1 cellular context compared by ENCODE assay signal in the genomic region with DNA sequence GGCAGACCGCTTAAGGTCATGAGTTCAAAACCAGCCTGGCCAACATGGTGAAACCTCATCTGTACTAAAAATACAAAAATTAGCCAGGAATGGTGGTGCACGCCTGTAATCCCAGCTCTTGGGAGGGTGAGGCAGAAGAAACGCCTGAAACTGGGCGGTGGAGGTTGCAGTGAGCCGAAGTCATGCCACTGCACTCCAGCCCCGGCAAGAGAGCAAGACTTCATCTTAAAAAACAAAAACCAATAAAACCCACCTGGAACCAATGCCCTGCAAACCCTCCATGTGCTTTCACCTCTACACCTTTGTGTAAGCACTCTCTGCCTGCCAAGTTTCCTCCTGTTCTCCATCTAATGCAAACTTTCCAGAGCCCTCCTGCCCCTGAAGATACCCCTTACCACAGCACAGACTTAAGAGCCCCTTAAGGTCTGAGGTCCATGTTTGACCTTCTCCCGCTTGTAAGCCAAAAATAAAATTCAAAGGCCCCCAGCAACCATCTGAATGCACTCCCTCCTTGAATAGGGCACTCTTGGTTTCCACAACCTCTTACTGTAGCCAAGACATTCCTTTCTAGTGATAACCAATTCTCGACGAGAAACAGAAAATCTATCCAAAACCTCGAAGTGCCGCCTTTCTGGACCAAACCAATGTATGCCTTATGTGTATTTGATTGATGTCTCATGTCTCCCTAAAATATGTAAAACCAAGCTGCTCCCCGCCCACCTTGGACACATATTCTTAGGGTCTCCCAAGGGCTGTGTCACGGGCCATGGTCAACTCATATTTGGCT.
TF ChIP-seq lines count a peak whose summit lies in the region.

No MANE protein-coding gene starts in this region.

TF ChIP-seq in WTC11, 78 proteins besides CTCF, POLR2A, EP300 and RAD21 (continued from another document):
- TF ChIP-seq, protein P1, sequence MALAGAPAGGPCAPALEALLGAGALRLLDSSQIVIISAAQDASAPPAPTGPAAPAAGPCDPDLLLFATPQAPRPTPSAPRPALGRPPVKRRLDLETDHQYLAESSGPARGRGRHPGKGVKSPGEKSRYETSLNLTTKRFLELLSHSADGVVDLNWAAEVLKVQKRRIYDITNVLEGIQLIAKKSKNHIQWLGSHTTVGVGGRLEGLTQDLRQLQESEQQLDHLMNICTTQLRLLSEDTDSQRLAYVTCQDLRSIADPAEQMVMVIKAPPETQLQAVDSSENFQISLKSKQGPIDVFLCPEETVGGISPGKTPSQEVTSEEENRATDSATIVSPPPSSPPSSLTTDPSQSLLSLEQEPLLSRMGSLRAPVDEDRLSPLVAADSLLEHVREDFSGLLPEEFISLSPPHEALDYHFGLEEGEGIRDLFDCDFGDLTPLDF (CRISPR knock-in tag; IDR thresholded peaks at IDR 0.05): no peak
